1 cellular context compared by ENCODE assay signal in genomic region chr11:78560826-78561484, GRCh38.
TF ChIP-seq lines count a peak whose summit lies in the region.

No MANE protein-coding gene starts in this region.

TF ChIP-seq in GM12878, 131 proteins besides CTCF, POLR2A, EP300 and RAD21:
- TF ChIP-seq SPI1 (IDR thresholded peaks at IDR 0.05; ENCODE audit: borderline replicate concordance, insufficient read depth, low read depth, low read length) = 0 out of 2 replicates have a peak, but pooled peaks have one; percentile 36
- TF ChIP-seq JUNB (IDR thresholded peaks at IDR 0.05) = no peak
- TF ChIP-seq ZZZ3 (IDR thresholded peaks at IDR 0.05; ENCODE audit: control insufficient read depth, insufficient read length, low read depth) = no peak
- TF ChIP-seq CEBPZ (IDR thresholded peaks at IDR 0.05; ENCODE audit: low read depth, low read length) = no peak
- peak; percentile 11; the same call in 1 of the 2 replicates for TF ChIP-seq EED (IDR thresholded peaks at IDR 0.05; ENCODE audit: low read depth)
- TF ChIP-seq LARP7 (IDR thresholded peaks at IDR 0.05) = no peak
